1 cellular context compared by ENCODE assay signal in the genomic region with DNA sequence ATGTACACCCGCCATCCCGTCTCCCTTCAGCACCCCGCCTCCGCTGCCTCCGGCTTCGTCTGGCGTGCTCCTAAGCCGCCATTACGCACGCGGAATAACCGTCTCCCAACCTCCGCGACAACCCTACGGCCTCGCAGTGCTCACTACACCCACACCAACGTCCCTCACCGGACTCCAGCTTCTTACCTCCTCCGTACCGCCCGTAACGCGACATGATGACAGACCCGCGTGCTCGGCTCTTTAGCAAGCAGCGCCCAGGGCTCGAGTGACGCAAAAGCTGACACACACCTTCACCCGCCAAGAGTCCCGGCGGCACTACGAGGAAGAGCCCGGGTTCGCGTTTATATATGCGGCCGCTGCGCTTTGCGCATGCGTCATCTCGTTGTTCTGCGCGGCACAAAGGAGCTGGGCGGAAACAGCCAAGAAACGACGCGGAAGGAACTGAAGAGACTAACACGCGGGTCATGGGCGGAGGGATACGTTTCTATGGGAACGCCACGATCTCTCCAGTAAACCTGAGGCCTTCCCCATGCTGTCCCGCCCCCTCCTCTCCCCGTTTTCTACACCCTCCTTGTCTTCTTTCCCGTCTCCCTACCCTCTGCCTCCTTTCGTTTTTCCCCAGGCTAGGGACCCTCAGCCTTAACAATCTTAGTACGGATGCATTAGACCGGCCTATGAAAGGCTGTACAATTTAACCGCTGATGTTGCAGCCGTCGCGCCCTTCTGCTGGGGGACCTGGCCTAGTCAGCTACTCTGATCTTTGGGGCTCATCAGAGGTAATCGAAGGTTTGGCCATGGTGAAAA.
TF ChIP-seq lines count a peak whose summit lies in the region.

A gene (minus strand): TSS at position 319 of the 804 bp plus-strand sequence. CDS start 105 bp downstream, at position 214.

TF ChIP-seq in WTC11, 78 proteins besides CTCF, POLR2A, EP300 and RAD21 (continued from another document and continues in another):
- TF ChIP-seq PRRX2 (CRISPR knock-in tag; IDR thresholded peaks at IDR 0.05): peak; percentile 86
- no peak for TF ChIP-seq NFYB (CRISPR knock-in tag; conservative IDR thresholded peaks at IDR 0.05; ENCODE audit: low read depth)
- TF ChIP-seq ZNF396 (CRISPR knock-in tag; IDR thresholded peaks at IDR 0.05; ENCODE audit: borderline replicate concordance): no peak
- TF ChIP-seq NR1H2 (CRISPR knock-in tag; IDR thresholded peaks at IDR 0.05): no peak
- peak; percentile 94; the same call in 1 of the 2 replicates for TF ChIP-seq TP53 (CRISPR knock-in tag; IDR thresholded peaks at IDR 0.05)
- TF ChIP-seq, protein P1, sequence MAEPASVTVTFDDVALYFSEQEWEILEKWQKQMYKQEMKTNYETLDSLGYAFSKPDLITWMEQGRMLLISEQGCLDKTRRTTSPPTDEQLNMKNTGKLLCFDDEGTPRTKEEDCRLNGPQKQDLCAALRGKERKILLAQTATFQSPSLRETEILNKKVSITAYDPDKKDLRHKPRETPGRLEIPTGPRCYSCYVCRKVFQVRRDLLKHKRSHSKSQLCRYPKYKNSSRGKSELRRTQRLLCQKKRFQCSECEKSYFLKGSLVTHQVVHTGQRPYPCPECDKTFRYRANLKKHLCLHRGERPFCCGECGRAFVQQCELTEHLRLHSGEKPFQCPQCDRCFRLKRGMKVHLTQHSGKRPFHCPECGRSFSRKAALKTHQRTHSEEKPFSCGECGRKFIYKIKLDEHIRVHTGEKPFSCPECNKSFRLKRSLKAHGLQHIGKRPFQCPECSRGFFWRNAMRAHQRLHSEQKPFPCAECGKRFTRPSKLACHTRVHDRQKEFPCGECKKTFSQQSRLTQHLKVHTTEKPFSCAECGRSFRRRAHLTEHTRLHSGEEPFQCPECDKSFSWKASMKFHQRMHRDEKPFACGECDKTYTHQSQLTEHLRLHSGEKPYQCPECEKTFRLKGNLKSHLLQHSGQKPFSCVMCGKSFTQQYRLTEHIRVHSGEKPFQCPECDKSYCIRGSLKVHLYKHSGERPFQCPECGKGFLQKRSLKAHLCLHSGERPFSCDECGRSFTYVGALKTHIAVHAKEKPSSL (CRISPR knock-in tag; conservative IDR thresholded peaks at IDR 0.05): no peak
- TF ChIP-seq IRF2 (CRISPR knock-in tag; IDR thresholded peaks at IDR 0.05; ENCODE audit: borderline replicate concordance, low read depth): no peak
- TF ChIP-seq SMAD4 (CRISPR knock-in tag; IDR thresholded peaks at IDR 0.05): peak; percentile 94
- TF ChIP-seq, protein P2, sequence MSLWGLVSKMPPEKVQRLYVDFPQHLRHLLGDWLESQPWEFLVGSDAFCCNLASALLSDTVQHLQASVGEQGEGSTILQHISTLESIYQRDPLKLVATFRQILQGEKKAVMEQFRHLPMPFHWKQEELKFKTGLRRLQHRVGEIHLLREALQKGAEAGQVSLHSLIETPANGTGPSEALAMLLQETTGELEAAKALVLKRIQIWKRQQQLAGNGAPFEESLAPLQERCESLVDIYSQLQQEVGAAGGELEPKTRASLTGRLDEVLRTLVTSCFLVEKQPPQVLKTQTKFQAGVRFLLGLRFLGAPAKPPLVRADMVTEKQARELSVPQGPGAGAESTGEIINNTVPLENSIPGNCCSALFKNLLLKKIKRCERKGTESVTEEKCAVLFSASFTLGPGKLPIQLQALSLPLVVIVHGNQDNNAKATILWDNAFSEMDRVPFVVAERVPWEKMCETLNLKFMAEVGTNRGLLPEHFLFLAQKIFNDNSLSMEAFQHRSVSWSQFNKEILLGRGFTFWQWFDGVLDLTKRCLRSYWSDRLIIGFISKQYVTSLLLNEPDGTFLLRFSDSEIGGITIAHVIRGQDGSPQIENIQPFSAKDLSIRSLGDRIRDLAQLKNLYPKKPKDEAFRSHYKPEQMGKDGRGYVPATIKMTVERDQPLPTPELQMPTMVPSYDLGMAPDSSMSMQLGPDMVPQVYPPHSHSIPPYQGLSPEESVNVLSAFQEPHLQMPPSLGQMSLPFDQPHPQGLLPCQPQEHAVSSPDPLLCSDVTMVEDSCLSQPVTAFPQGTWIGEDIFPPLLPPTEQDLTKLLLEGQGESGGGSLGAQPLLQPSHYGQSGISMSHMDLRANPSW (CRISPR knock-in tag; conservative IDR thresholded peaks at IDR 0.05; ENCODE audit: low read depth): no peak
- no peak for TF ChIP-seq MXD4 (CRISPR knock-in tag; IDR thresholded peaks at IDR 0.05; ENCODE audit: borderline replicate concordance)
- peak; percentile 87 for TF ChIP-seq EMX1 (CRISPR knock-in tag; IDR thresholded peaks at IDR 0.05)
- TF ChIP-seq, protein P3, sequence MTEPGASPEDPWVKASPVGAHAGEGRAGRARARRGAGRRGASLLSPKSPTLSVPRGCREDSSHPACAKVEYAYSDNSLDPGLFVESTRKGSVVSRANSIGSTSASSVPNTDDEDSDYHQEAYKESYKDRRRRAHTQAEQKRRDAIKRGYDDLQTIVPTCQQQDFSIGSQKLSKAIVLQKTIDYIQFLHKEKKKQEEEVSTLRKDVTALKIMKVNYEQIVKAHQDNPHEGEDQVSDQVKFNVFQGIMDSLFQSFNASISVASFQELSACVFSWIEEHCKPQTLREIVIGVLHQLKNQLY (CRISPR knock-in tag; IDR thresholded peaks at IDR 0.05): 0 out of 2 replicates have a peak, but pooled peaks have one; percentile 71
- TF ChIP-seq, protein P4, sequence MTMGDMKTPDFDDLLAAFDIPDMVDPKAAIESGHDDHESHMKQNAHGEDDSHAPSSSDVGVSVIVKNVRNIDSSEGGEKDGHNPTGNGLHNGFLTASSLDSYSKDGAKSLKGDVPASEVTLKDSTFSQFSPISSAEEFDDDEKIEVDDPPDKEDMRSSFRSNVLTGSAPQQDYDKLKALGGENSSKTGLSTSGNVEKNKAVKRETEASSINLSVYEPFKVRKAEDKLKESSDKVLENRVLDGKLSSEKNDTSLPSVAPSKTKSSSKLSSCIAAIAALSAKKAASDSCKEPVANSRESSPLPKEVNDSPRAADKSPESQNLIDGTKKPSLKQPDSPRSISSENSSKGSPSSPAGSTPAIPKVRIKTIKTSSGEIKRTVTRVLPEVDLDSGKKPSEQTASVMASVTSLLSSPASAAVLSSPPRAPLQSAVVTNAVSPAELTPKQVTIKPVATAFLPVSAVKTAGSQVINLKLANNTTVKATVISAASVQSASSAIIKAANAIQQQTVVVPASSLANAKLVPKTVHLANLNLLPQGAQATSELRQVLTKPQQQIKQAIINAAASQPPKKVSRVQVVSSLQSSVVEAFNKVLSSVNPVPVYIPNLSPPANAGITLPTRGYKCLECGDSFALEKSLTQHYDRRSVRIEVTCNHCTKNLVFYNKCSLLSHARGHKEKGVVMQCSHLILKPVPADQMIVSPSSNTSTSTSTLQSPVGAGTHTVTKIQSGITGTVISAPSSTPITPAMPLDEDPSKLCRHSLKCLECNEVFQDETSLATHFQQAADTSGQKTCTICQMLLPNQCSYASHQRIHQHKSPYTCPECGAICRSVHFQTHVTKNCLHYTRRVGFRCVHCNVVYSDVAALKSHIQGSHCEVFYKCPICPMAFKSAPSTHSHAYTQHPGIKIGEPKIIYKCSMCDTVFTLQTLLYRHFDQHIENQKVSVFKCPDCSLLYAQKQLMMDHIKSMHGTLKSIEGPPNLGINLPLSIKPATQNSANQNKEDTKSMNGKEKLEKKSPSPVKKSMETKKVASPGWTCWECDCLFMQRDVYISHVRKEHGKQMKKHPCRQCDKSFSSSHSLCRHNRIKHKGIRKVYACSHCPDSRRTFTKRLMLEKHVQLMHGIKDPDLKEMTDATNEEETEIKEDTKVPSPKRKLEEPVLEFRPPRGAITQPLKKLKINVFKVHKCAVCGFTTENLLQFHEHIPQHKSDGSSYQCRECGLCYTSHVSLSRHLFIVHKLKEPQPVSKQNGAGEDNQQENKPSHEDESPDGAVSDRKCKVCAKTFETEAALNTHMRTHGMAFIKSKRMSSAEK (CRISPR knock-in tag; IDR thresholded peaks at IDR 0.05; ENCODE audit: borderline replicate concordance): peak; percentile 94; the same call in 1 of the 2 replicates
- peak; percentile 95 for TF ChIP-seq TEAD1 (CRISPR knock-in tag; IDR thresholded peaks at IDR 0.05)
- TF ChIP-seq ZNF232 (CRISPR knock-in tag; IDR thresholded peaks at IDR 0.05): peak; percentile 90
- TF ChIP-seq, protein P5, sequence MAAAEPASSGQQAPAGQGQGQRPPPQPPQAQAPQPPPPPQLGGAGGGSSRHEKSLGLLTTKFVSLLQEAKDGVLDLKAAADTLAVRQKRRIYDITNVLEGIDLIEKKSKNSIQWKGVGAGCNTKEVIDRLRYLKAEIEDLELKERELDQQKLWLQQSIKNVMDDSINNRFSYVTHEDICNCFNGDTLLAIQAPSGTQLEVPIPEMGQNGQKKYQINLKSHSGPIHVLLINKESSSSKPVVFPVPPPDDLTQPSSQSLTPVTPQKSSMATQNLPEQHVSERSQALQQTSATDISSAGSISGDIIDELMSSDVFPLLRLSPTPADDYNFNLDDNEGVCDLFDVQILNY (CRISPR knock-in tag; IDR thresholded peaks at IDR 0.05): peak; percentile 73
- TF ChIP-seq, protein P6, sequence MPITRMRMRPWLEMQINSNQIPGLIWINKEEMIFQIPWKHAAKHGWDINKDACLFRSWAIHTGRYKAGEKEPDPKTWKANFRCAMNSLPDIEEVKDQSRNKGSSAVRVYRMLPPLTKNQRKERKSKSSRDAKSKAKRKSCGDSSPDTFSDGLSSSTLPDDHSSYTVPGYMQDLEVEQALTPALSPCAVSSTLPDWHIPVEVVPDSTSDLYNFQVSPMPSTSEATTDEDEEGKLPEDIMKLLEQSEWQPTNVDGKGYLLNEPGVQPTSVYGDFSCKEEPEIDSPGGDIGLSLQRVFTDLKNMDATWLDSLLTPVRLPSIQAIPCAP (CRISPR knock-in tag; IDR thresholded peaks at IDR 0.05): peak; percentile 82
- TF ChIP-seq NR3C1 (CRISPR knock-in tag; conservative IDR thresholded peaks at IDR 0.05; ENCODE audit: low read depth): peak; percentile 54; the same call in 1 of the 2 replicates
- peak; percentile 93; the same call in 1 of the 2 replicates for TF ChIP-seq ZNF138 (CRISPR knock-in tag; conservative IDR thresholded peaks at IDR 0.05)
- TF ChIP-seq, protein P7, sequence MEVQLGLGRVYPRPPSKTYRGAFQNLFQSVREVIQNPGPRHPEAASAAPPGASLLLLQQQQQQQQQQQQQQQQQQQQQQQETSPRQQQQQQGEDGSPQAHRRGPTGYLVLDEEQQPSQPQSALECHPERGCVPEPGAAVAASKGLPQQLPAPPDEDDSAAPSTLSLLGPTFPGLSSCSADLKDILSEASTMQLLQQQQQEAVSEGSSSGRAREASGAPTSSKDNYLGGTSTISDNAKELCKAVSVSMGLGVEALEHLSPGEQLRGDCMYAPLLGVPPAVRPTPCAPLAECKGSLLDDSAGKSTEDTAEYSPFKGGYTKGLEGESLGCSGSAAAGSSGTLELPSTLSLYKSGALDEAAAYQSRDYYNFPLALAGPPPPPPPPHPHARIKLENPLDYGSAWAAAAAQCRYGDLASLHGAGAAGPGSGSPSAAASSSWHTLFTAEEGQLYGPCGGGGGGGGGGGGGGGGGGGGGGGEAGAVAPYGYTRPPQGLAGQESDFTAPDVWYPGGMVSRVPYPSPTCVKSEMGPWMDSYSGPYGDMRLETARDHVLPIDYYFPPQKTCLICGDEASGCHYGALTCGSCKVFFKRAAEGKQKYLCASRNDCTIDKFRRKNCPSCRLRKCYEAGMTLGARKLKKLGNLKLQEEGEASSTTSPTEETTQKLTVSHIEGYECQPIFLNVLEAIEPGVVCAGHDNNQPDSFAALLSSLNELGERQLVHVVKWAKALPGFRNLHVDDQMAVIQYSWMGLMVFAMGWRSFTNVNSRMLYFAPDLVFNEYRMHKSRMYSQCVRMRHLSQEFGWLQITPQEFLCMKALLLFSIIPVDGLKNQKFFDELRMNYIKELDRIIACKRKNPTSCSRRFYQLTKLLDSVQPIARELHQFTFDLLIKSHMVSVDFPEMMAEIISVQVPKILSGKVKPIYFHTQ (CRISPR knock-in tag; IDR thresholded peaks at IDR 0.05): peak; percentile 90
- peak; percentile 97 for TF ChIP-seq ETV6 (CRISPR knock-in tag; IDR thresholded peaks at IDR 0.05)
- peak; percentile 81 for TF ChIP-seq SP1 (CRISPR knock-in tag; conservative IDR thresholded peaks at IDR 0.05)
- TF ChIP-seq, protein P8, sequence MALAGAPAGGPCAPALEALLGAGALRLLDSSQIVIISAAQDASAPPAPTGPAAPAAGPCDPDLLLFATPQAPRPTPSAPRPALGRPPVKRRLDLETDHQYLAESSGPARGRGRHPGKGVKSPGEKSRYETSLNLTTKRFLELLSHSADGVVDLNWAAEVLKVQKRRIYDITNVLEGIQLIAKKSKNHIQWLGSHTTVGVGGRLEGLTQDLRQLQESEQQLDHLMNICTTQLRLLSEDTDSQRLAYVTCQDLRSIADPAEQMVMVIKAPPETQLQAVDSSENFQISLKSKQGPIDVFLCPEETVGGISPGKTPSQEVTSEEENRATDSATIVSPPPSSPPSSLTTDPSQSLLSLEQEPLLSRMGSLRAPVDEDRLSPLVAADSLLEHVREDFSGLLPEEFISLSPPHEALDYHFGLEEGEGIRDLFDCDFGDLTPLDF (CRISPR knock-in tag; IDR thresholded peaks at IDR 0.05): peak; percentile 52; the same call in 1 of the 2 replicates
- peak; percentile 98 for TF ChIP-seq RORB (CRISPR knock-in tag; IDR thresholded peaks at IDR 0.05)
- TF ChIP-seq OVOL2 (CRISPR knock-in tag; IDR thresholded peaks at IDR 0.05; ENCODE audit: borderline replicate concordance): peak; percentile 89; the same call in 1 of the 2 replicates
- TF ChIP-seq, protein P9, sequence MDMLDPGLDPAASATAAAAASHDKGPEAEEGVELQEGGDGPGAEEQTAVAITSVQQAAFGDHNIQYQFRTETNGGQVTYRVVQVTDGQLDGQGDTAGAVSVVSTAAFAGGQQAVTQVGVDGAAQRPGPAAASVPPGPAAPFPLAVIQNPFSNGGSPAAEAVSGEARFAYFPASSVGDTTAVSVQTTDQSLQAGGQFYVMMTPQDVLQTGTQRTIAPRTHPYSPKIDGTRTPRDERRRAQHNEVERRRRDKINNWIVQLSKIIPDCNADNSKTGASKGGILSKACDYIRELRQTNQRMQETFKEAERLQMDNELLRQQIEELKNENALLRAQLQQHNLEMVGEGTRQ (CRISPR knock-in tag; IDR thresholded peaks at IDR 0.05): peak; percentile 49
- TF ChIP-seq, protein P10, sequence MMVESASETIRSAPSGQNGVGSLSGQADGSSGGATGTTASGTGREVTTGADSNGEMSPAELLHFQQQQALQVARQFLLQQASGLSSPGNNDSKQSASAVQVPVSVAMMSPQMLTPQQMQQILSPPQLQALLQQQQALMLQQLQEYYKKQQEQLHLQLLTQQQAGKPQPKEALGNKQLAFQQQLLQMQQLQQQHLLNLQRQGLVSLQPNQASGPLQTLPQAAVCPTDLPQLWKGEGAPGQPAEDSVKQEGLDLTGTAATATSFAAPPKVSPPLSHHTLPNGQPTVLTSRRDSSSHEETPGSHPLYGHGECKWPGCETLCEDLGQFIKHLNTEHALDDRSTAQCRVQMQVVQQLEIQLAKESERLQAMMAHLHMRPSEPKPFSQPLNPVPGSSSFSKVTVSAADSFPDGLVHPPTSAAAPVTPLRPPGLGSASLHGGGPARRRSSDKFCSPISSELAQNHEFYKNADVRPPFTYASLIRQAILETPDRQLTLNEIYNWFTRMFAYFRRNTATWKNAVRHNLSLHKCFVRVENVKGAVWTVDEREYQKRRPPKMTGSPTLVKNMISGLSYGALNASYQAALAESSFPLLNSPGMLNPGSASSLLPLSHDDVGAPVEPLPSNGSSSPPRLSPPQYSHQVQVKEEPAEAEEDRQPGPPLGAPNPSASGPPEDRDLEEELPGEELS (CRISPR knock-in tag; IDR thresholded peaks at IDR 0.05): peak; percentile 80
- TF ChIP-seq, protein P11, sequence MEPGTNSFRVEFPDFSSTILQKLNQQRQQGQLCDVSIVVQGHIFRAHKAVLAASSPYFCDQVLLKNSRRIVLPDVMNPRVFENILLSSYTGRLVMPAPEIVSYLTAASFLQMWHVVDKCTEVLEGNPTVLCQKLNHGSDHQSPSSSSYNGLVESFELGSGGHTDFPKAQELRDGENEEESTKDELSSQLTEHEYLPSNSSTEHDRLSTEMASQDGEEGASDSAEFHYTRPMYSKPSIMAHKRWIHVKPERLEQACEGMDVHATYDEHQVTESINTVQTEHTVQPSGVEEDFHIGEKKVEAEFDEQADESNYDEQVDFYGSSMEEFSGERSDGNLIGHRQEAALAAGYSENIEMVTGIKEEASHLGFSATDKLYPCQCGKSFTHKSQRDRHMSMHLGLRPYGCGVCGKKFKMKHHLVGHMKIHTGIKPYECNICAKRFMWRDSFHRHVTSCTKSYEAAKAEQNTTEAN (CRISPR knock-in tag; IDR thresholded peaks at IDR 0.05): peak; percentile 77
- TF ChIP-seq ZNF416 (CRISPR knock-in tag; IDR thresholded peaks at IDR 0.05): peak; percentile 91
- no peak for TF ChIP-seq CREM (CRISPR knock-in tag; IDR thresholded peaks at IDR 0.05)
